ENCODE assay signal across 15 cellular contexts in genomic region chr9:113526841-113527240, GRCh38.
DNase-seq lines count a peak whose midpoint lies in the region; ATAC-seq and TF ChIP-seq lines count a peak whose summit lies in the region.
"Had no signal": no experiment of that assay in that cellular context is flagged by ENCODE, and none has a peak within 500 bp of the region (broad histone marks: within the 10 kb centered on the region; RNA-seq: fewer than 3 reads in every experiment).

No MANE protein-coding gene starts in this region.

- POLR2A ChIA-PET in Caco-2 (lab: Charles Lee): no interaction called here

- peaks cover 22% of the 10 kb centered on the region for H3K4me1 Mint-ChIP-seq in Caco-2 (ENCODE audit: low read depth, unreplicated experiment)

- DNase-seq in Caco-2: no peak
- peak in 17 of 61 donors; percentile 8 to 41 (median 24) for DNase-seq in caudate nucleus (lab: John Stamatoyannopoulos, UW)
- peak; percentile 41 for DNase-seq in left kidney (ENCODE audit: low read depth, low spot score)
- DNase-seq in gastrocnemius medialis: no peak
- no peak for DNase-seq in HCEC 1CT
- no peak for DNase-seq in GM13977 (ENCODE audit: low spot score)
- DNase-seq in GDM1 (lab: John Stamatoyannopoulos, UW): no peak
- DNase-seq: activated CD4-positive, alpha-beta T cell treated with anti-CD3 and anti-CD28 coated beads for 1 hour; naive B cell; NCI-H1092 treated with DMSO at 0.1 percent for 48 hours; NCI-H226; uterus had no signal

- BruUV-seq in Caco-2 (replicated peaks; lab: Mats Ljungman, UMichigan): no TSS peak

- no peak overlapping the region for H3K4me3 ChIP-seq in Caco-2 (ENCODE audit: low read depth, low read length)
- H3K4me3 ChIP-seq in gastrocnemius medialis: no peak overlapping the region
- H3K4me3 ChIP-seq: smooth muscle cell, uterus had no signal

- no peaks in the 10 kb centered on the region for H3K9me3 ChIP-seq in Caco-2
- no peaks in the 10 kb centered on the region for H3K9me3 ChIP-seq in gastrocnemius medialis
- H3K9me3 ChIP-seq: uterus had no signal

- H3K27me3 Mint-ChIP-seq in Caco-2 (ENCODE audit: insufficient read depth, unreplicated experiment): no peaks in the 10 kb centered on the region
- H3K27me3 Mint-ChIP-seq: naive B cell had no signal

- peaks cover 82% of the 10 kb centered on the region for H3K36me3 Mint-ChIP-seq in Caco-2 (ENCODE audit: insufficient read depth, unreplicated experiment)
- H3K36me3 Mint-ChIP-seq: naive B cell had no signal

- no peak overlapping the region for H3K4me3 Mint-ChIP-seq in Caco-2 (ENCODE audit: unreplicated experiment)
- H3K4me3 Mint-ChIP-seq: activated T-helper 1 cell treated with anti-CD3 and anti-CD28 coated beads, Interleukin-12 subunit alpha, Interleukin-12 subunit beta, Interleukin-2, Interleukin-4 antibody, amounts not matched to agents 30 ng/mL and 10 ng/mL and 1 ng/mL, durations not matched to agents 14 hours and 24 hours and 36 hours; naive B cell had no signal

- in situ Hi-C loops in gastrocnemius medialis (cut with MboI; ENCODE audit: low sequenced_read_pairs in 4 of 4): no loop called here
- in situ Hi-C loops in GM13977 (cut with MboI; ENCODE audit: low pct_unique_long_range_greater_than_20kb, low sequenced_read_pairs, unreplicated experiment): no loop called here

- CTCF ChIA-PET in Caco-2 (lab: Charles Lee): no interaction called here

- peak overlapping the region; percentile 66 for H3K27ac Mint-ChIP-seq in Caco-2 (ENCODE audit: unreplicated experiment)

- ATAC-seq in gastrocnemius medialis: no peak
- no peak for ATAC-seq in HG02884 (IDR thresholded peaks at IDR 0.05; ENCODE audit: unreplicated experiment)

- TF ChIP-seq CTCF in Caco-2 (IDR thresholded peaks at IDR 0.05; ENCODE audit: insufficient read depth in 1 of 2, low read depth in 1 of 2, low read length in 1 of 2, severe bottlenecking in 1 of 2, unreplicated experiment in 1 of 2) (no peak), gastrocnemius medialis (IDR thresholded peaks at IDR 0.05 in 4 of 5, conservative IDR thresholded peaks at IDR 0.05 in 1 of 5) (no peak), GM13977 (IDR thresholded peaks at IDR 0.05; ENCODE audit: extremely low read depth, insufficient read depth, missing control alignments) (no peak)

- H3K9me3 Mint-ChIP-seq in Caco-2 (ENCODE audit: unreplicated experiment): no peaks in the 10 kb centered on the region
- H3K9me3 Mint-ChIP-seq: activated T-helper 1 cell treated with anti-CD3 and anti-CD28 coated beads, Interleukin-12 subunit alpha, Interleukin-12 subunit beta, Interleukin-2, Interleukin-4 antibody, amounts not matched to agents 30 ng/mL and 10 ng/mL and 1 ng/mL, durations not matched to agents 14 hours and 24 hours and 36 hours; naive B cell had no signal

- TF ChIP-seq POLR2A in gastrocnemius medialis (IDR thresholded peaks at IDR 0.05): no peak

- intact Hi-C loops in Caco-2 (cut with micrococcal nuclease; ENCODE audit: unreplicated experiment) (loop anchor here (10.0 kb wide), 1 partner anchor 128 kb away; no protein-coding TSS in a partner anchor), gastrocnemius medialis (cut with DNase I; ENCODE audit: low total_unique reads) (no loop called here)

- peaks cover 3% of the 10 kb centered on the region for H3K36me3 ChIP-seq in Caco-2 (ENCODE audit: control insufficient read depth, insufficient read depth, low read length)
- H3K36me3 ChIP-seq in gastrocnemius medialis: no peaks in the 10 kb centered on the region
- H3K36me3 ChIP-seq: uterus had no signal

- H3K27ac ChIP-seq in caudate nucleus (ENCODE audit: low read depth, low read length) (peak overlapping the region; percentile 84), gastrocnemius medialis (peak overlapping the region in 3 of 4 donors; percentile 7 to 79 (median 58))

- H3K27me3 ChIP-seq in Caco-2 (replicated peaks; ENCODE audit: control insufficient read depth, insufficient read depth, low read length) (no peaks in the 10 kb centered on the region), gastrocnemius medialis (no peaks in the 10 kb centered on the region)
- H3K27me3 ChIP-seq: uterus had no signal

- H3K4me1 ChIP-seq in Caco-2 (peaks cover 31% of the 10 kb centered on the region), gastrocnemius medialis (peaks cover 59 to 76% of the 10 kb centered on the region in 2 donors)
